Comparison of ENCODE assay signal across 8 cellular contexts in the genomic region with DNA sequence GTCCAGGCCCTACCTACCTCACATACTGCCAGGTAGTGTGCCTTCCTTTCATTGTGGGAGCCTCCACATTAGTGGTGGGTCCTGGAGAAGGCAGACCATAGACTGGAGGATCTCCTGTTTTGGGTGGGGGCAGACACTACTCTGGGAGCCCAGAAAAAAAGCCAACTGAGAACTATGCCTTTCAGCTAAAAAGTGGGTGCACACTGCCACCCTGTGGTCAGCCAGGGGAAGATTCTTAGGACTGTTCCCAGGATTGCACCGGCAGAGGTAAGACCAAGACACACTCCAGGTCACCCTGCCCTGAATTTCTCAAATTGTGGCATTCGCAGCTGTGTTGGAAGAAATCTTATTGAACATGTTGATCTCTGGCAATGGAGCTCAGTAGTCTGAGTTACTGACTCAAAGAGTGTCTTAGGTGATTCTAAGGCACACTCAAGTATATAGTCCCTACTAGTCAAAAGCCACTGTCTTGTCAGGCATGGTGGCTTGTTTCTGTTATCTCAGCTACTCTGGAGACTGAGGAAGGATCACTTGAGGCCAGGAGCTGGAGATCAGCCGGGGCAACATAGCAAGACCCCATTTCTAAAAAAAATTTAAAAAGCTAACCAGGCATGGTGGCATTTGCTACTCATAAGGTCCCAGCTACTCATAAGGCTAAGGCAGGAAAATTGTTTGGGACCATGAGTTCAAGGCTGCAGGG. TPM values are rescaled to one million over a fixed set of nuclear protein-coding genes. Genes with fewer than 3 reads are reported as not detected.
DNase-seq lines count a peak whose midpoint lies in the region; ATAC-seq, FAIRE-seq and TF ChIP-seq lines count a peak whose summit lies in the region.

No MANE protein-coding gene starts in this region.

- no peaks in the 10 kb centered on the region for H3K36me3 ChIP-seq in body of pancreas (replicated peaks in 1 of 2; ENCODE audit: insufficient read depth in 1 of 2, low read depth in 2 of 2)

- H3K27ac ChIP-seq in body of pancreas = no peak overlapping the region

- 5 to 20% methylated on average over 3 of the region's 3 CpGs for WGBS in body of pancreas, 2 donors

- FAIRE-seq in TTC549 (lab: Jason Lieb, UNC) = peak; percentile 38

- H3K36me3 Mint-ChIP-seq in immature natural killer cell = peaks cover 0 to 3% (median 0%) of the 10 kb centered on the region in 3 donors

- peaks cover 1 to 26% (median 14%) of the 10 kb centered on the region in 3 donors for H3K27me3 Mint-ChIP-seq in immature natural killer cell (ENCODE audit: low read depth in 3 of 3)

- H3K27ac Mint-ChIP-seq in immature natural killer cell = peak overlapping the region in 3 of 6 donors; percentile 17 to 37 (median 34)

- peak overlapping the region in 3 of 5 donors; percentile 6 to 40 (median 29) for H3K4me3 Mint-ChIP-seq in immature natural killer cell

- H3K9me3 ChIP-seq in body of pancreas = no peaks in the 10 kb centered on the region

- peak; percentile 53 to 84 (median 78) for TF ChIP-seq CTCF in body of pancreas (IDR thresholded peaks at IDR 0.05)

- DNase-seq in AML-193 (lab: John Stamatoyannopoulos, UW) = peak; percentile 75 to 79
- DNase-seq in GM19238 (ENCODE audit: insufficient read length, low spot score) = peak; percentile 79
- peak; percentile 58 for DNase-seq in NCI-H146 treated with DMSO at 0.1 percent for 48 hours (lab: John Stamatoyannopoulos, UW; ENCODE audit: unreplicated experiment)
- peak; percentile 68 to 72 (median 70) for DNase-seq in body of pancreas
- DNase-seq in immature natural killer cell = peak; percentile 73 to 77 (median 73)
- peak; percentile 81 for DNase-seq in stimulated activated CD4-positive, alpha-beta T cell treated with anti-CD3 and anti-CD28 coated beads, Interleukin-15, amount 100 ng/mL, for 24 hours

- H3K4me1 ChIP-seq in body of pancreas = peaks cover 32% of the 10 kb centered on the region

- TF ChIP-seq POLR2A in body of pancreas (IDR thresholded peaks at IDR 0.05) = no peak

- H3K27me3 ChIP-seq in body of pancreas = no peaks in the 10 kb centered on the region

- peaks cover 37 to 49% of the 10 kb centered on the region in 2 donors for H3K4me1 Mint-ChIP-seq in immature natural killer cell

- H3K9me3 Mint-ChIP-seq in immature natural killer cell = no peaks in the 10 kb centered on the region

- peak; percentile 31 for ATAC-seq in body of pancreas
- ATAC-seq in GM18502 (IDR thresholded peaks at IDR 0.05; ENCODE audit: poor library complexity, unreplicated experiment) = no peak

- no peak overlapping the region for H3K4me3 ChIP-seq in body of pancreas

- intact Hi-C loops in body of pancreas (cut with DNase I) = no loop called here

RNA-seq across cellular contexts. Expression of gene SIGMAR1, which starts 3.6 kb away (rescaled TPM):
- total RNA-seq in body of pancreas = 10 to 100 TPM; 26.7 to 57.1 TPM
- 100 to 1,000 TPM in 1 of 3 donors, 10 to 100 TPM in 2; 75.8 to 135 (median 85.2) TPM for polyA plus RNA-seq in immature natural killer cell

RNA-seq across cellular contexts. Expression of gene ARID3C, which starts 5.1 kb away (rescaled TPM):
- total RNA-seq in body of pancreas = not detected
- polyA plus RNA-seq in immature natural killer cell = not detected

RNA-seq across cellular contexts. Expression of gene GALT, which starts 12.5 kb away (rescaled TPM):
- 10 to 100 TPM; 31.6 to 33.2 TPM for total RNA-seq in body of pancreas
- polyA plus RNA-seq in immature natural killer cell = 10 to 100 TPM; 43.7 to 61.2 (median 47.3) TPM

RNA-seq across cellular contexts. Expression of gene DCTN3, which starts 13.7 kb away (rescaled TPM):
- 10 to 100 TPM; 36.1 to 39.9 TPM for total RNA-seq in body of pancreas
- 100 to 1,000 TPM; 201 to 315 (median 268) TPM for polyA plus RNA-seq in immature natural killer cell

RNA-seq across cellular contexts. Expression of gene IL11RA, which starts 18.0 kb away (rescaled TPM):
- 10 to 100 TPM; 14.5 to 27.4 TPM for total RNA-seq in body of pancreas
- 10 to 100 TPM in 1 of 3 donors, 1 to 10 TPM in 2; 2.9 to 14.0 (median 5.0) TPM for polyA plus RNA-seq in immature natural killer cell
